ENCODE assay signal across 9 cellular contexts in genomic region chr1:84972377-84972987, GRCh38. TPM values are rescaled to one million over a fixed set of nuclear protein-coding genes. Genes with fewer than 3 reads are reported as not detected.
DNase-seq lines count a peak whose midpoint lies in the region; ATAC-seq and TF ChIP-seq lines count a peak whose summit lies in the region.
"Had no signal": no experiment of that assay in that cellular context is flagged by ENCODE, and none has a peak within 500 bp of the region (broad histone marks: within the 10 kb centered on the region; RNA-seq: fewer than 3 reads in every experiment).

No MANE protein-coding gene starts in this region.

- H4K20me1 ChIP-seq in DOHH2 (ENCODE audit: control insufficient read depth, insufficient read depth, low read depth, low read length) = no peaks in the 10 kb centered on the region

- H3K27me3 ChIP-seq in DOHH2 (ENCODE audit: control insufficient read depth, low read length) = no peaks in the 10 kb centered on the region

- H3K4me3 ChIP-seq in DOHH2 (ENCODE audit: low read length) (no peak overlapping the region), choroid plexus epithelial cell (ENCODE audit: low read depth, low read length) (no peak overlapping the region)

- H3K4me1 ChIP-seq in DOHH2 (ENCODE audit: control insufficient read depth, low read length) = peaks cover 44% of the 10 kb centered on the region

- no peak overlapping the region for H3K27ac ChIP-seq in DOHH2 (ENCODE audit: low read depth, low read length)

- no peak for TF ChIP-seq CTCF in DOHH2 (IDR thresholded peaks at IDR 0.05; ENCODE audit: low read depth, low read length, poor library complexity, severe bottlenecking)
- TF ChIP-seq CTCF in choroid plexus epithelial cell (conservative IDR thresholded peaks at IDR 0.05; ENCODE audit: low read depth, low read length) = no peak

- peaks cover 63% of the 10 kb centered on the region for H3K79me2 ChIP-seq in DOHH2 (ENCODE audit: control insufficient read depth, low read length)

- peak overlapping the region; percentile 6; the same call in 1 of the 2 replicates for H3K4me2 ChIP-seq in DOHH2 (ENCODE audit: low read length)

- ATAC-seq in GM21360 (IDR thresholded peaks at IDR 0.05; ENCODE audit: unreplicated experiment) (peak; percentile 29), HG03378 (IDR thresholded peaks at IDR 0.05; ENCODE audit: unreplicated experiment) (peak; percentile 36), sciatic nerve (no peak)

- no peaks in the 10 kb centered on the region for H3F3A ChIP-seq in DOHH2 (ENCODE audit: control insufficient read depth, insufficient read depth)

- H3K9me3 ChIP-seq in DOHH2 (ENCODE audit: control insufficient read depth, insufficient read depth, low read length) = no peaks in the 10 kb centered on the region

- H3K9me2 ChIP-seq in DOHH2 (replicated peaks; ENCODE audit: control insufficient read depth, low read length) = no peaks in the 10 kb centered on the region

- intact Hi-C loops in sciatic nerve (cut with DNase I) = no loop called here

- H3K36me3 ChIP-seq in DOHH2 (ENCODE audit: control insufficient read depth, low read length) = peaks cover 24% of the 10 kb centered on the region

- DNase-seq in choroid plexus epithelial cell (ENCODE audit: low read depth) (peak; percentile 39), GM03348 (ENCODE audit: low spot score) (no peak), NCI-H1048 (lab: John Stamatoyannopoulos, UW) (no peak), sciatic nerve (ENCODE audit: low spot score) (no peak), activated gamma-delta T cell (lab: John Stamatoyannopoulos, UW) (no peak)
- DNase-seq: cortex of kidney had no signal

RNA-seq across cellular contexts. Expression of gene MCOLN2, which starts 24.4 kb away (rescaled TPM):
- total RNA-seq in sciatic nerve = 6.5 TPM
